ENCODE assay signal across 38 cellular contexts in the genomic region with DNA sequence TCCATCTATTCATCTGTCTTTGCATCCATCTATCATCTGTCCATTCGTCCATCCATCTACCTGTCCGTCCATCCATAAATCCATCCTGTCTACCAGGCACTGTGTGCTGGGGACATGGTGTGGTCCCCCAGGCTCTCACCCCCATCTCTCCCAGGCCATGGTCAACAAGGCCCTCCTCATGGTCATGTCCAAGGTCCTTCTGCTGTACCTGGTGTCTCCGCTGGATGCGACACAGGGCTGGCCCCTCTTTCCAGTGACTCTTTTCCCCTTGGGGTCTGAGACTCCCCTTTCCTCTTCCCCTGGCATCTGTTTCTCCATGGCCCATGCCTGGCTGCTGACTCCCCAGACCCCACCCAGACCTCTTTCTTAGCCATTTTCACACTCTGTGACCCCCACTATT. TPM values are rescaled to one million over a fixed set of nuclear protein-coding genes. Genes with fewer than 3 reads are reported as not detected.
"Had no signal": no experiment of that assay in that cellular context is flagged by ENCODE, and none has a peak within 500 bp of the region (broad histone marks: within the 10 kb centered on the region; RNA-seq: fewer than 3 reads in every experiment).

No MANE protein-coding gene starts in this region.

- H3K36me3 Mint-ChIP-seq: activated naive CD4-positive, alpha-beta T cell treated with anti-CD3 and anti-CD28 coated beads, Interleukin-2, amount 50 U/mL, for 24 hours; natural killer cell; stimulated activated effector memory CD8-positive, alpha-beta T cell treated with anti-CD3 and anti-CD28 coated beads, Interleukin-12 subunit alpha, Interleukin-12 subunit beta, amount 100 ng/mL, for 72 hours had no signal

- H3K9me3 ChIP-seq: body of pancreas, heart right ventricle, left lung, lower lobe of right lung, neutrophil, right lobe of liver, thoracic aorta, uterus had no signal

- H3K9me3 Mint-ChIP-seq: activated naive CD4-positive, alpha-beta T cell treated with anti-CD3 and anti-CD28 coated beads, Interleukin-2, amount 50 U/mL, for 24 hours; natural killer cell; stimulated activated effector memory CD8-positive, alpha-beta T cell treated with anti-CD3 and anti-CD28 coated beads, Interleukin-12 subunit alpha, Interleukin-12 subunit beta, amount 100 ng/mL, for 72 hours; stimulated activated naive CD8-positive, alpha-beta T cell treated with anti-CD3 and anti-CD28 coated beads, Interleukin-15, Interleukin-2, amounts not matched to agents 100 ng/mL and 50 ng/mL, for 24 hours had no signal

- DNase-seq: activated CD4-positive, alpha-beta T cell treated with anti-CD3 and anti-CD28 coated beads for 4 hours; activated CD4-positive, alpha-beta T cell treated with anti-CD3 and anti-CD28 coated beads, Interleukin-2, amount 50 U/mL, for 4 hours; activated CD8-positive, alpha-beta memory T cell treated with anti-CD3 and anti-CD28 coated beads, Interleukin-2, amount 50 U/mL, for 4 hours; activated T-cell treated with anti-CD3 and anti-CD28 coated beads, Interleukin-2, amount 50 U/mL, for 1 hour; anterior cingulate cortex; body of pancreas; cortex of kidney; heart right ventricle; kidney glomerular epithelial cell; mesendoderm; natural killer cell; stimulated activated CD4-positive, alpha-beta T cell treated with anti-CD3 and anti-CD28 coated beads, Interleukin-12 subunit alpha, Interleukin-12 subunit beta, amount 100 ng/mL, for 4 hours; stimulated activated CD4-positive, alpha-beta T cell treated with anti-CD3 and anti-CD28 coated beads, Interleukin-4, amount 100 ng/mL, for 24 hours; T-helper 9 cell; trophoblast cell; uterus had no signal

- H3K27ac Mint-ChIP-seq: activated naive CD4-positive, alpha-beta T cell treated with anti-CD3 and anti-CD28 coated beads, Interleukin-2, amount 50 U/mL, for 24 hours; natural killer cell; progenitor cell of endocrine pancreas; stimulated activated effector memory CD8-positive, alpha-beta T cell treated with anti-CD3 and anti-CD28 coated beads, Interleukin-12 subunit alpha, Interleukin-12 subunit beta, amount 100 ng/mL, for 72 hours; stimulated activated naive CD8-positive, alpha-beta T cell treated with anti-CD3 and anti-CD28 coated beads, Interleukin-15, Interleukin-2, amounts not matched to agents 100 ng/mL and 50 ng/mL, for 24 hours had no signal

- H3K4me1 Mint-ChIP-seq: activated naive CD4-positive, alpha-beta T cell treated with anti-CD3 and anti-CD28 coated beads, Interleukin-2, amount 50 U/mL, for 24 hours; natural killer cell; stimulated activated effector memory CD8-positive, alpha-beta T cell treated with anti-CD3 and anti-CD28 coated beads, Interleukin-12 subunit alpha, Interleukin-12 subunit beta, amount 100 ng/mL, for 72 hours had no signal

- H3K27ac ChIP-seq: body of pancreas, heart right ventricle, left lung, lower lobe of right lung, neutrophil, right lobe of liver, thoracic aorta, uterus, VCaP had no signal

- H3K36me3 ChIP-seq: heart right ventricle, left lung, lower lobe of right lung, neutrophil, right lobe of liver, thoracic aorta, uterus had no signal

- ATAC-seq: body of pancreas, heart right ventricle, left lung, natural killer cell had no signal

- H3K4me3 Mint-ChIP-seq: activated naive CD4-positive, alpha-beta T cell treated with anti-CD3 and anti-CD28 coated beads, Interleukin-2, amount 50 U/mL, for 24 hours; natural killer cell; stimulated activated effector memory CD8-positive, alpha-beta T cell treated with anti-CD3 and anti-CD28 coated beads, Interleukin-12 subunit alpha, Interleukin-12 subunit beta, amount 100 ng/mL, for 72 hours; stimulated activated naive CD8-positive, alpha-beta T cell treated with anti-CD3 and anti-CD28 coated beads, Interleukin-15, Interleukin-2, amounts not matched to agents 100 ng/mL and 50 ng/mL, for 24 hours had no signal

- H3K4me3 ChIP-seq: body of pancreas, heart right ventricle, left lung, lower lobe of right lung, right lobe of liver, thoracic aorta, uterus had no signal

- H3K4me1 ChIP-seq: body of pancreas, heart right ventricle, left lung, lower lobe of right lung, right lobe of liver, uterus had no signal

- H3K27me3 ChIP-seq: body of pancreas, left lung, right lobe of liver, uterus had no signal

RNA-seq across cellular contexts. Expression of a gene that starts 4.5 kb away (rescaled TPM):
- total RNA-seq: activated CD8-positive, alpha-beta memory T cell treated with anti-CD3 and anti-CD28 coated beads for 36 hours; body of pancreas; cerebellum; endothelial cell of umbilical vein; fibroblast of lung; fibroblast of villous mesenchyme; heart right ventricle; left lung; lower lobe of right lung; natural killer cell; osteocyte; progenitor cell of endocrine pancreas; renal cortical epithelial cell; right lobe of liver; skeletal muscle tissue; subcutaneous adipose tissue; T-helper 1 cell treated with Interleukin-12 subunit alpha and Interleukin-12 subunit beta and Interleukin-4 antibody, amounts not matched to agents 30 ng/mL and 1 ng/mL, for 36 hours; thoracic aorta had no signal
- polyA plus RNA-seq: adipose tissue, endothelial cell of umbilical vein, esophagus, fibroblast of lung, heart right ventricle had no signal

RNA-seq across cellular contexts. Expression of a gene that starts 56.5 kb away (rescaled TPM):
- total RNA-seq: body of pancreas, endothelial cell of umbilical vein, fibroblast of lung, heart right ventricle, thoracic aorta had no signal
- polyA plus RNA-seq: fibroblast of lung had no signal
